Comparison of ENCODE assay signal across 8 cellular contexts in genomic region chr17:2595200-2595599, GRCh38. TPM values are rescaled to one million over a fixed set of nuclear protein-coding genes. Genes with fewer than 3 reads are reported as not detected.
A peak's percentile ranks its signal among the peaks of the same experiment; 100 is the strongest.
DNase-seq lines count a peak whose midpoint lies in the region; TF ChIP-seq lines count a peak whose summit lies in the region.

No MANE protein-coding gene starts in this region.

- H3K4me3 ChIP-seq in MG63 (peak overlapping the region; percentile 91), dorsolateral prefrontal cortex (peak overlapping the region; percentile 65 to 100 (median 97)), neural cell (ENCODE audit: low read length) (peak overlapping the region; percentile 96)

- DNase-seq in CD14-positive monocyte (ENCODE audit: low spot score): no peak
- DNase-seq in MG63: no peak
- DNase-seq in dorsolateral prefrontal cortex: no peak
- no peak for DNase-seq in NOMO-1 treated with dmso at 0.1 percent for 144 hours (lab: John Stamatoyannopoulos, UW; ENCODE audit: unreplicated experiment)
- DNase-seq in central memory CD4-positive, alpha-beta T cell: no peak
- DNase-seq in stimulated activated CD4-positive, alpha-beta T cell treated with anti-CD3 and anti-CD28 coated beads, Interleukin-2, amount 100 ng/mL, for 24 hours: no peak
- no peak for DNase-seq in KG1 (lab: John Stamatoyannopoulos, UW)

- H3K27ac Mint-ChIP-seq in CD14-positive monocyte: peak overlapping the region in 6 of 7 donors; percentile 81 to 97 (median 92)

- TF ChIP-seq CTCF in CD14-positive monocyte (IDR thresholded peaks at IDR 0.05): no peak
- no peak for TF ChIP-seq CTCF in dorsolateral prefrontal cortex (IDR thresholded peaks at IDR 0.05 in 54 of 56, conservative IDR thresholded peaks at IDR 0.05 in 2 of 56; ENCODE audit: low read depth in 1 of 56, partially characterized antibody in 56 of 56)
- TF ChIP-seq CTCF in neural cell (IDR thresholded peaks at IDR 0.05; ENCODE audit: poor library complexity, severe bottlenecking): no peak

- H3F3A ChIP-seq in neural cell (ENCODE audit: insufficient read depth, low read length, poor library complexity, severe bottlenecking): no peaks in the 10 kb centered on the region

- intact Hi-C loops in CD14-positive monocyte (cut with micrococcal nuclease): no loop called here
- intact Hi-C loops in dorsolateral prefrontal cortex (cut with DNase I): loop anchor here (5.0 to 10.0 kb wide), 3 partner anchors 92 to 190 kb away; partner anchors contain the start of gene MNT (in 1 of the 2)

- H3K27ac ChIP-seq in dorsolateral prefrontal cortex: peak overlapping the region in 51 of 59 donors; percentile 93 to 100 (median 99)
- H3K27ac ChIP-seq in neural cell (ENCODE audit: low read length): peak overlapping the region; percentile 98

- TF ChIP-seq EP300 in neural cell (conservative IDR thresholded peaks at IDR 0.05; ENCODE audit: poor library complexity, severe bottlenecking): no peak

- H4K20me1 ChIP-seq in neural cell (ENCODE audit: insufficient read depth): peaks cover 18% of the 10 kb centered on the region

- peaks cover 61% of the 10 kb centered on the region for H3K79me2 ChIP-seq in neural cell (replicated peaks; ENCODE audit: insufficient read depth, low read length)

- peak overlapping the region; percentile 96 for H3K4me2 ChIP-seq in neural cell (ENCODE audit: low read length)

- peak overlapping the region; percentile 100 for H3K9ac ChIP-seq in neural cell (ENCODE audit: low read length)

- H3K9me2 ChIP-seq in neural cell (ENCODE audit: insufficient read depth, low read length): no peaks in the 10 kb centered on the region

- TF ChIP-seq RAD21 in neural cell (conservative IDR thresholded peaks at IDR 0.05): no peak

- H3K27me3 ChIP-seq in MG63: no peaks in the 10 kb centered on the region
- H3K27me3 ChIP-seq in dorsolateral prefrontal cortex: no peaks in the 10 kb centered on the region
- H3K27me3 ChIP-seq in neural cell (ENCODE audit: insufficient read depth, low read depth, low read length): no peaks in the 10 kb centered on the region

- peaks cover 0 to 2% (median 2%) of the 10 kb centered on the region in 3 donors for H3K27me3 Mint-ChIP-seq in CD14-positive monocyte (ENCODE audit: low read depth in 3 of 3)

- H3K36me3 ChIP-seq in MG63 (0 out of 2 replicates have a peak, but pooled peaks cover 2% of the 10 kb centered on the region), neural cell (ENCODE audit: insufficient read depth, low read length) (no peaks in the 10 kb centered on the region)

- H3K4me3 Mint-ChIP-seq in CD14-positive monocyte: peak overlapping the region; percentile 91 to 94

- no peaks in the 10 kb centered on the region for H3K9me3 Mint-ChIP-seq in CD14-positive monocyte

- peaks cover 48% of the 10 kb centered on the region for H3K4me1 Mint-ChIP-seq in CD14-positive monocyte

- no peak overlapping the region for H2AFZ ChIP-seq in neural cell (ENCODE audit: low read depth, low read length)

- peaks cover 2 to 3% of the 10 kb centered on the region in 2 donors for H3K36me3 Mint-ChIP-seq in CD14-positive monocyte

- H3K9me3 ChIP-seq in MG63: no peaks in the 10 kb centered on the region
- H3K9me3 ChIP-seq in neural cell (ENCODE audit: low read length): no peaks in the 10 kb centered on the region

TF ChIP-seq in neural cell, 6 proteins besides CTCF, POLR2A, EP300 and RAD21:
- TF ChIP-seq REST (IDR thresholded peaks at IDR 0.05; ENCODE audit: borderline replicate concordance): peak; percentile 24
- TF ChIP-seq TAF1 (IDR thresholded peaks at IDR 0.05; ENCODE audit: low read depth): no peak

RNA-seq across cellular contexts. Expression of gene PAFAH1B1, which starts 1.7 kb away (rescaled TPM):
- polyA plus RNA-seq in CD14-positive monocyte: 10 to 100 TPM in 1 of 2 donors, 1 to 10 TPM in 1; 9.1 to 17.1 TPM
- 66.4 and 179 TPM in 2 replicates for total RNA-seq in MG63 (2014; rRNA removed; shearing (Covaris generic); ENCODE audit: low replicate concordance)
- total RNA-seq in dorsolateral prefrontal cortex: 100 to 1,000 TPM; 167 to 390 (median 327) TPM
- 294 and 305 TPM in 2 replicates for polyA plus RNA-seq in neural cell
- 492 and 532 TPM in 2 replicates for polyA minus RNA-seq in neural cell

Comparison
In these comparisons a context has a peak if more than half of its experiments do, and no peak if none do; other contexts are left out.
1. intact Hi-C loops: an anchor here in dorsolateral prefrontal cortex (5.0 to 10.0 kb wide); none called in CD14-positive monocyte.